Comparison of ENCODE assay signal across 8 cellular contexts in the genomic region with DNA sequence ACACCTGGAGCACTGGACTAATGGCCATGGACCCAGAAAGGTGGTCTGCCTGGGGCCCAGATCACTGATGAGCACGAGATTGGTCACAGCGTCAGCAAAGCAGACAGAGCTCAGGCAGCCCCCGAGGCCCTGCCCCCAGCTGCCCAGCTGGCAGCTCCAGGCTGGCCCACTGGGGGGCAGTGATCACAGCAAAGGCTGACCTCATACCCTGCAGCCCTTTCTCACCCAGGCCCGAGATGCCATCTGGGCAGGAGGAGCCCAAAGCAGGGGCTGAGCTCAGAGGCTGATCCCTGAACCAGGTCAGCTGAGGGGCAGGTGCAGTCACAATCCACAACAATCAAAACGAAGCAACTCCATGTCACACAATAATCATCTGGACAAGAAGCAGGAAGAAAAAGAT. TPM values are rescaled to one million over a fixed set of nuclear protein-coding genes. Genes with fewer than 3 reads are reported as not detected.
DNase-seq lines count a peak whose midpoint lies in the region; ATAC-seq and TF ChIP-seq lines count a peak whose summit lies in the region.

No MANE protein-coding gene starts in this region.

- H3K27me3 ChIP-seq in Peyer's patch, result no peaks in the 10 kb centered on the region

- H3K9me3 ChIP-seq in Peyer's patch, result no peaks in the 10 kb centered on the region

- H3K36me3 ChIP-seq in Peyer's patch, result no peaks in the 10 kb centered on the region

- H3K4me1 ChIP-seq in Peyer's patch, result peaks cover 0 to 3% (median 1%) of the 10 kb centered on the region in 4 donors

- H3K4me3 ChIP-seq in Peyer's patch, result no peak overlapping the region

- ATAC-seq in GM21360 (IDR thresholded peaks at IDR 0.05; ENCODE audit: unreplicated experiment), result no peak
- no peak for ATAC-seq in HG02981 (IDR thresholded peaks at IDR 0.05; ENCODE audit: unreplicated experiment)

- peak in 4 of 6 experiments; percentile 17 to 30 (median 23) for TF ChIP-seq CTCF in Peyer's patch (IDR thresholded peaks at IDR 0.05)

- no peak overlapping the region for H3K27ac ChIP-seq in Peyer's patch

- peak; percentile 15 for DNase-seq in A172 (ENCODE audit: low spot score)
- DNase-seq in EL, result peak; percentile 45
- DNase-seq in Peyer's patch, result no peak
- peak; percentile 54 for DNase-seq in globus pallidus (ENCODE audit: low spot score)
- no peak for DNase-seq in NCI-H526 treated with DMSO at 0.1 percent for 48 hours (lab: John Stamatoyannopoulos, UW)
- DNase-seq in NCI-H2081 treated with DMSO at 0.1 percent for 48 hours (lab: John Stamatoyannopoulos, UW), result no peak

- no peak for TF ChIP-seq POLR2A in Peyer's patch (IDR thresholded peaks at IDR 0.05)

RNA-seq across cellular contexts. Expression of gene MAP1LC3A, which starts 4.1 kb away (rescaled TPM):
- total RNA-seq in A172 (2014; rRNA removed; shearing (Covaris generic)), result 27.6 and 46.1 TPM in 2 replicates
- total RNA-seq in Peyer's patch, result 10 to 100 TPM; 32.6 to 82.1 (median 68.6) TPM

RNA-seq across cellular contexts. Expression of gene DYNLRB1, which starts 46.4 kb away (rescaled TPM):
- total RNA-seq in A172 (2014; rRNA removed; shearing (Covaris generic)), result 189 and 200 TPM in 2 replicates
- total RNA-seq in Peyer's patch, result 100 to 1,000 TPM in 3 of 4 donors, 10 to 100 TPM in 1; 77.6 to 181 (median 135) TPM

Comparison
In these comparisons a context has a peak if more than half of its experiments do, and no peak if none do; other contexts are left out.
1. DNase-seq: peak in A172 (single experiment), EL (single experiment) and globus pallidus (single experiment); none in Peyer's patch (0 of 3), NCI-H526 treated with DMSO at 0.1 percent for 48 hours (single experiment) and NCI-H2081 treated with DMSO at 0.1 percent for 48 hours (single experiment).